16 cellular contexts compared by ENCODE assay signal in the genomic region with DNA sequence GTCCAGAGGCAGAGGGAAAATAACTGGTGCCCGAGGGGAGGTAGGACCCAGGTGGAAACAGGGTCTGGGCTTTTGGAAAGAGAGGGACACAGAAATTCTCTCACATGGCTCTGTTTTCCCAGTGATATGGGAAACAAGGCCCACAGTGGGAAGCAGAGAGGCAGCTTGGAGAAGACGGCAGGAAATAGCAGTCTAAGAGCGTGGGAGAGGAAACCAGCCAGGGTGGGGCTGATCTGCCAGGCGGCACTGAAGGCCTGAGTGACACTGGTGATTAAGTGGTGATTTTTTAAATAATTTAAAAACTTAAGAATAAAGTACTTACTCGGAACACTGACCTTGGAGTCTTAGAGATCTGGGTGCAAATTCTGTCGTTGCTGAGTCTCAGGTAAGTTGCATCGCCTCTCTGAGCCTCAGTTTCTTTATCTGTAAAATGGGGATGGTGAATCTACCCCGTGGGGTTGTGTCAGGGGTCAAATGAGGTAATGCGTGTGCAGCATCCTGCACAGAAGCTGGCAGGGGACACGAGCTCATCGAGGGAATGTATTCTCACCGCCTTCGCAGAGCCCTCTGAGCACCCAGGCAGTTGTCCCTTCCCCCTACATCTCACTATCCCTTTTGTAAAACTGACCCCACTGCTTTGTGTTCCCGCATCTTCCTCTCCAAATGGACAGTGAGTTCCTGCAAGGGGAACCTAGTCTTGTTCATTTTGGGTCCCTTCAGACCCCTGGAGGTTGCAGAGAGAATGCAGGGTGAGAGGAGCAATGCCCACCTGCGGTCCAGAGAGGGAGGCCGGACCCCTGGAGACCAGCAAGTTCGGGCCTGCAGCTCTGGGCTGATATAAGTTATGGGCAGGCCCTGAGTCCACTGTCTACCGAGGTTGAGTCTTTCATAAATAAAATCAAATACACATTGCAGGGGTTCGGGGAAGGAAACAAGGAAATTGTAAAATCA.
DNase-seq lines count a peak whose midpoint lies in the region; ATAC-seq and TF ChIP-seq lines count a peak whose summit lies in the region.
"Had no signal": no experiment of that assay in that cellular context is flagged by ENCODE, and none has a peak within 500 bp of the region (broad histone marks: within the 10 kb centered on the region; RNA-seq: fewer than 3 reads in every experiment).

No MANE protein-coding gene starts in this region.

- no peak overlapping the region for H3K27ac ChIP-seq in SK-N-SH (ENCODE audit: low read depth in 2 of 2, low read length in 1 of 2)
- no peak overlapping the region for H3K27ac ChIP-seq in CD8-positive, alpha-beta memory T cell (ENCODE audit: low read depth, low read length)
- H3K27ac ChIP-seq: epithelial cell of prostate, SK-N-MC had no signal

- TF ChIP-seq RAD21 in SK-N-SH (IDR thresholded peaks at IDR 0.05; ENCODE audit: low read length): no peak

- H3K9me2 ChIP-seq in SK-N-SH: no peaks in the 10 kb centered on the region

- H3K4me2 ChIP-seq in SK-N-SH: no peak overlapping the region

- H3K27me3 Mint-ChIP-seq in endothelial cell (ENCODE audit: unreplicated experiment) (peaks cover 5% of the 10 kb centered on the region), progenitor cell of endocrine pancreas (peaks cover 3% of the 10 kb centered on the region), Caco-2 (ENCODE audit: insufficient read depth, unreplicated experiment) (peaks cover 11% of the 10 kb centered on the region)
- peaks cover 11 to 28% of the 10 kb centered on the region in 2 donors for H3K27me3 Mint-ChIP-seq in CD8-positive, alpha-beta memory T cell

- DNase-seq in SK-N-SH: no peak
- DNase-seq in MG63: peak; percentile 22
- no peak for DNase-seq in endothelial cell (ENCODE audit: low spot score)
- no peak for DNase-seq in progenitor cell of endocrine pancreas (ENCODE audit: low spot score, unreplicated experiment)
- DNase-seq in CD8-positive, alpha-beta memory T cell: no peak
- no peak for DNase-seq in Caco-2
- DNase-seq in Kasumi-1 (lab: John Stamatoyannopoulos, UW): no peak
- DNase-seq: 8988T; activated naive CD8-positive, alpha-beta T cell treated with anti-CD3 and anti-CD28 coated beads, Interleukin-2, amount 50 U/mL, for 24 hours; activated T-cell treated with anti-CD3 and anti-CD28 coated beads, Interleukin-2, amount 50 U/mL, for 72 hours; kidney; NCI-H1105 treated with DMSO at 0.1 percent for 48 hours had no signal

- H3K27ac Mint-ChIP-seq in endothelial cell (ENCODE audit: unreplicated experiment) (peak overlapping the region; percentile 91), progenitor cell of endocrine pancreas (no peak overlapping the region), Caco-2 (ENCODE audit: unreplicated experiment) (no peak overlapping the region)
- peak overlapping the region in 1 of 8 donors; percentile 67 for H3K27ac Mint-ChIP-seq in CD8-positive, alpha-beta memory T cell
- H3K27ac Mint-ChIP-seq: activated naive CD8-positive, alpha-beta T cell treated with anti-CD3 and anti-CD28 coated beads, Interleukin-2, amount 50 U/mL, for 24 hours; activated T-cell treated with anti-CD3 and anti-CD28 coated beads, Interleukin-2, amount 50 U/mL, for 72 hours; IgD-negative memory B cell had no signal

- H3K4me1 Mint-ChIP-seq in endothelial cell (ENCODE audit: unreplicated experiment) (peaks cover 46% of the 10 kb centered on the region), progenitor cell of endocrine pancreas (ENCODE audit: low read depth) (peaks cover 10% of the 10 kb centered on the region), Caco-2 (ENCODE audit: low read depth, unreplicated experiment) (no peaks in the 10 kb centered on the region)
- H3K4me1 Mint-ChIP-seq in CD8-positive, alpha-beta memory T cell: peaks cover 0 to 3% (median 0%) of the 10 kb centered on the region in 3 donors
- H3K4me1 Mint-ChIP-seq: activated naive CD8-positive, alpha-beta T cell treated with anti-CD3 and anti-CD28 coated beads, Interleukin-2, amount 50 U/mL, for 24 hours; IgD-negative memory B cell had no signal

- POLR2A ChIA-PET in SK-N-SH (lab: Yijun Ruan, JAX): no interaction called here
- POLR2A ChIA-PET in CD8-positive, alpha-beta memory T cell (lab: Charles Lee): no interaction called here
- POLR2A ChIA-PET in Caco-2 (lab: Charles Lee): no interaction called here

- no peak overlapping the region for H3K9ac ChIP-seq in SK-N-SH

- H2AFZ ChIP-seq in SK-N-SH (ENCODE audit: low read depth): no peak overlapping the region

- H3K27me3 ChIP-seq in SK-N-SH (ENCODE audit: insufficient read depth) (no peaks in the 10 kb centered on the region), MG63 (no peaks in the 10 kb centered on the region), Caco-2 (replicated peaks; ENCODE audit: control insufficient read depth, insufficient read depth, low read length) (no peaks in the 10 kb centered on the region)
- no peaks in the 10 kb centered on the region for H3K27me3 ChIP-seq in CD8-positive, alpha-beta memory T cell (ENCODE audit: insufficient read depth, low read length, poor library complexity, severe bottlenecking)

- TF ChIP-seq CTCF in SK-N-SH (IDR thresholded peaks at IDR 0.05) (peak; percentile 29), endothelial cell (IDR thresholded peaks at IDR 0.05; ENCODE audit: unreplicated experiment) (peak; percentile 44), progenitor cell of endocrine pancreas (IDR thresholded peaks at IDR 0.05; ENCODE audit: unreplicated experiment) (peak; percentile 21), Caco-2 (IDR thresholded peaks at IDR 0.05; ENCODE audit: insufficient read depth in 1 of 2, low read depth in 1 of 2, low read length in 1 of 2, severe bottlenecking in 1 of 2, unreplicated experiment in 1 of 2) (no peak)

- peaks cover 0 to 27% of the 10 kb centered on the region in 2 experiments; a peak in 1 of 4 replicates for H3K4me1 ChIP-seq in SK-N-SH (ENCODE audit: control insufficient read depth in 1 of 2, insufficient read depth in 2 of 2, low read depth in 1 of 2, low read length in 1 of 2)
- no peaks in the 10 kb centered on the region for H3K4me1 ChIP-seq in CD8-positive, alpha-beta memory T cell (ENCODE audit: insufficient read depth, low read length)
- H3K4me1 ChIP-seq in Caco-2: no peaks in the 10 kb centered on the region

- no peak for ATAC-seq in SK-N-SH treated with all-trans-retinoic acid at 6 μM for 48 hours
- ATAC-seq: activated naive CD8-positive, alpha-beta T cell treated with anti-CD3 and anti-CD28 coated beads, Interleukin-2, amount 50 U/mL, for 24 hours; activated T-cell treated with anti-CD3 and anti-CD28 coated beads, Interleukin-2, amount 50 U/mL, for 72 hours had no signal

- BruUV-seq in Caco-2 (replicated peaks; lab: Mats Ljungman, UMichigan): no TSS peak

- no peaks in the 10 kb centered on the region for H3K36me3 Mint-ChIP-seq in endothelial cell (ENCODE audit: low read depth, unreplicated experiment)
- no peaks in the 10 kb centered on the region for H3K36me3 Mint-ChIP-seq in progenitor cell of endocrine pancreas (ENCODE audit: insufficient read depth)
- peaks cover 0 to 2% (median 0%) of the 10 kb centered on the region in 3 donors for H3K36me3 Mint-ChIP-seq in CD8-positive, alpha-beta memory T cell
- H3K36me3 Mint-ChIP-seq in Caco-2 (ENCODE audit: insufficient read depth, unreplicated experiment): no peaks in the 10 kb centered on the region
- H3K36me3 Mint-ChIP-seq: IgD-negative memory B cell had no signal

- intact Hi-C loops in Caco-2 (cut with micrococcal nuclease; ENCODE audit: unreplicated experiment): no loop called here

- no peaks in the 10 kb centered on the region for H3K9me3 Mint-ChIP-seq in endothelial cell (ENCODE audit: unreplicated experiment)
- H3K9me3 Mint-ChIP-seq in progenitor cell of endocrine pancreas (ENCODE audit: low read depth): no peaks in the 10 kb centered on the region
- no peaks in the 10 kb centered on the region for H3K9me3 Mint-ChIP-seq in CD8-positive, alpha-beta memory T cell
- no peaks in the 10 kb centered on the region for H3K9me3 Mint-ChIP-seq in Caco-2 (ENCODE audit: unreplicated experiment)
- H3K9me3 Mint-ChIP-seq: activated naive CD8-positive, alpha-beta T cell treated with anti-CD3 and anti-CD28 coated beads, Interleukin-2, amount 50 U/mL, for 24 hours; activated T-cell treated with anti-CD3 and anti-CD28 coated beads, Interleukin-2, amount 50 U/mL, for 72 hours; IgD-negative memory B cell had no signal

- H3K4me3 ChIP-seq in SK-N-SH (ENCODE audit: low read depth in 2 of 2, low read length in 1 of 2) (no peak overlapping the region), MG63 (no peak overlapping the region), Caco-2 (ENCODE audit: low read depth, low read length) (no peak overlapping the region)
- no peak overlapping the region for H3K4me3 ChIP-seq in CD8-positive, alpha-beta memory T cell (ENCODE audit: low read length)
- H3K4me3 ChIP-seq: SK-N-MC had no signal

- H3K9me3 ChIP-seq in SK-N-SH: no peaks in the 10 kb centered on the region
- H3K9me3 ChIP-seq in MG63: no peaks in the 10 kb centered on the region
- H3K9me3 ChIP-seq in CD8-positive, alpha-beta memory T cell (ENCODE audit: low read length): no peaks in the 10 kb centered on the region
- H3K9me3 ChIP-seq in Caco-2: no peaks in the 10 kb centered on the region; the same call in 1 of the 2 replicates

- 74% methylated on average over 19 of the region's 19 CpGs for WGBS in SK-N-SH (ENCODE audit: low lambda C conversion rate)

- no peaks in the 10 kb centered on the region for H3F3A ChIP-seq in SK-N-SH (replicated peaks; ENCODE audit: insufficient read depth)

- CTCF ChIA-PET in SK-N-SH (lab: Yijun Ruan, JAX): interaction anchor here (0.7 to 1.1 kb wide), 2 partner anchors 23 to 246 kb away, joined by 3 read pairs; no protein-coding TSS in a partner anchor
- CTCF ChIA-PET in CD8-positive, alpha-beta memory T cell (lab: Charles Lee): no interaction called here
- CTCF ChIA-PET in Caco-2 (lab: Charles Lee): no interaction called here

- H3K36me3 ChIP-seq in SK-N-SH (replicated peaks in 1 of 2; ENCODE audit: control insufficient read depth in 1 of 2, insufficient read depth in 2 of 2, low read length in 1 of 2): no peaks in the 10 kb centered on the region
- no peaks in the 10 kb centered on the region for H3K36me3 ChIP-seq in MG63
- H3K36me3 ChIP-seq in CD8-positive, alpha-beta memory T cell (ENCODE audit: insufficient read depth, low read length): no peaks in the 10 kb centered on the region
- no peaks in the 10 kb centered on the region for H3K36me3 ChIP-seq in Caco-2 (ENCODE audit: control insufficient read depth, insufficient read depth, low read length)

- no peaks in the 10 kb centered on the region for H4K20me1 ChIP-seq in SK-N-SH (ENCODE audit: insufficient read depth)

- no peak for TF ChIP-seq EP300 in SK-N-SH (IDR thresholded peaks at IDR 0.05; ENCODE audit: borderline replicate concordance in 1 of 2, low read depth in 1 of 2, low read length in 1 of 2)

- H3K4me3 Mint-ChIP-seq in endothelial cell (ENCODE audit: unreplicated experiment) (peak overlapping the region; percentile 47), progenitor cell of endocrine pancreas (ENCODE audit: low read depth) (no peak overlapping the region), Caco-2 (ENCODE audit: unreplicated experiment) (no peak overlapping the region)
- H3K4me3 Mint-ChIP-seq in CD8-positive, alpha-beta memory T cell: no peak overlapping the region
- H3K4me3 Mint-ChIP-seq: activated naive CD8-positive, alpha-beta T cell treated with anti-CD3 and anti-CD28 coated beads, Interleukin-2, amount 50 U/mL, for 24 hours; activated T-cell treated with anti-CD3 and anti-CD28 coated beads, Interleukin-2, amount 50 U/mL, for 72 hours; IgD-negative memory B cell had no signal

- H3K79me2 ChIP-seq in SK-N-SH (ENCODE audit: insufficient read depth): no peaks in the 10 kb centered on the region

Comparison
In these comparisons a context has a peak if more than half of its experiments do, and no peak if none do; other contexts are left out.
1. CTCF ChIP-seq: peak in SK-N-SH (single experiment), endothelial cell (single experiment) and progenitor cell of endocrine pancreas (single experiment); none in Caco-2 (0 of 2).